Comparison of ENCODE assay signal across 10 cellular contexts in the genomic region with DNA sequence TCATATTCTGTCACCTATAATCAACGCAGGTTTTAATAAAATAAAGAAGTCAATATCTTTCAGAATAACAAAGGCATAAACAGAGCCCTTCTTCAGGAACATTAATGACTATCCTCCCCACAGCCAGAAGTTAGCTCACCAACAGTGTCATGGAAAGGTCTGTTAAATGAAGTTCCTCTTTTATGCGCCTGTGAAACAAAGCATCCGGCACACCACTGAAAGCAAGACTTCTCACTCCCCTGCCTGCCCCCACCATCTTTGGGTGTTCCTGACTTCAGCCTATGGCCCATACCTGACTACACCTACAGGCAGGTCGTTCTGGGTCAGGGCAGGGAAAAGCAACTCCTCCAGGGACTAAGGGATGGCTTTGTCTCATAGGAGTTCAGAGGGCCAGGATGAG.
DNase-seq lines count a peak whose midpoint lies in the region; ATAC-seq and TF ChIP-seq lines count a peak whose summit lies in the region.
"Had no signal": no experiment of that assay in that cellular context is flagged by ENCODE, and none has a peak within 500 bp of the region (broad histone marks: within the 10 kb centered on the region; RNA-seq: fewer than 3 reads in every experiment).

No MANE protein-coding gene starts in this region.

- no peaks in the 10 kb centered on the region for H3K9me3 Mint-ChIP-seq in activated CD8-positive, alpha-beta T cell treated with anti-CD3 and anti-CD28 coated beads for 36 hours

- ATAC-seq in GM18907 (IDR thresholded peaks at IDR 0.05; ENCODE audit: unreplicated experiment) (peak; percentile 82), HG02588 (IDR thresholded peaks at IDR 0.05; ENCODE audit: unreplicated experiment) (peak; percentile 62), HG03575 (IDR thresholded peaks at IDR 0.05; ENCODE audit: extremely low read depth, insufficient number of reproducible peaks, low FRiP score, unreplicated experiment) (peak; percentile 74), mucosa of descending colon (peak; percentile 51), HG02571 (IDR thresholded peaks at IDR 0.05; ENCODE audit: unreplicated experiment) (no peak)
- ATAC-seq in activated CD8-positive, alpha-beta T cell treated with anti-CD3 and anti-CD28 coated beads for 36 hours, result no peak

- no peaks in the 10 kb centered on the region for H3K27me3 Mint-ChIP-seq in activated CD8-positive, alpha-beta T cell treated with anti-CD3 and anti-CD28 coated beads for 36 hours

- intact Hi-C loops in mucosa of descending colon (cut with DNase I, micrococcal nuclease), result no loop called here
- intact Hi-C loops in activated CD8-positive, alpha-beta T cell treated with anti-CD3 and anti-CD28 coated beads for 36 hours (cut with micrococcal nuclease), result no loop called here

- no peaks in the 10 kb centered on the region for H3K36me3 Mint-ChIP-seq in activated CD8-positive, alpha-beta T cell treated with anti-CD3 and anti-CD28 coated beads for 36 hours (ENCODE audit: low read depth)

- H3K4me1 Mint-ChIP-seq in activated CD8-positive, alpha-beta T cell treated with anti-CD3 and anti-CD28 coated beads for 36 hours (ENCODE audit: low read depth), result no peaks in the 10 kb centered on the region

- peak in 1 of 3 donors; percentile 8 for DNase-seq in mucosa of descending colon
- DNase-seq in NCI-H526 treated with DMSO at 0.1 percent for 48 hours (lab: John Stamatoyannopoulos, UW), result no peak
- no peak for DNase-seq in activated gamma-delta T cell (lab: John Stamatoyannopoulos, UW)
- no peak for DNase-seq in activated CD8-positive, alpha-beta T cell treated with anti-CD3 and anti-CD28 coated beads for 36 hours
- DNase-seq: activated naive CD4-positive, alpha-beta T cell treated with Interleukin-2 at 50 U/mL for 16 hours; dorsolateral prefrontal cortex had no signal

- no peak overlapping the region for H3K27ac Mint-ChIP-seq in activated CD8-positive, alpha-beta T cell treated with anti-CD3 and anti-CD28 coated beads for 36 hours

- TF ChIP-seq CTCF in mucosa of descending colon (IDR thresholded peaks at IDR 0.05), result no peak
- no peak for TF ChIP-seq CTCF in activated CD8-positive, alpha-beta T cell treated with anti-CD3 and anti-CD28 coated beads for 36 hours (IDR thresholded peaks at IDR 0.05)

- H3K4me3 ChIP-seq in mucosa of descending colon, result no peak overlapping the region
- H3K4me3 ChIP-seq: dorsolateral prefrontal cortex had no signal

- H3K36me3 ChIP-seq in mucosa of descending colon (ENCODE audit: low read depth), result no peaks in the 10 kb centered on the region

- CTCF ChIA-PET in activated CD8-positive, alpha-beta T cell treated with anti-CD3 and anti-CD28 coated beads for 36 hours (lab: Charles Lee), result no interaction called here

- H3K4me1 ChIP-seq in mucosa of descending colon (ENCODE audit: low read depth), result no peaks in the 10 kb centered on the region

- H3K4me3 Mint-ChIP-seq in activated CD8-positive, alpha-beta T cell treated with anti-CD3 and anti-CD28 coated beads for 36 hours, result no peak overlapping the region

- H3K9me3 ChIP-seq in mucosa of descending colon, result no peaks in the 10 kb centered on the region

- POLR2A ChIA-PET in activated CD8-positive, alpha-beta T cell treated with anti-CD3 and anti-CD28 coated beads for 36 hours (lab: Charles Lee), result no interaction called here

Comparison
In these comparisons a context has a peak if more than half of its experiments do, and no peak if none do; other contexts are left out.
1. ATAC-seq: peak in GM18907 (single experiment), HG02588 (single experiment), HG03575 (single experiment) and mucosa of descending colon (single experiment); none in activated CD8-positive, alpha-beta T cell treated with anti-CD3 and anti-CD28 coated beads for 36 hours (single experiment) and HG02571 (single experiment).